In genomic region chr7:19919156-19920085, GRCh38 we compare ENCODE assay signal across 14 cellular contexts.
DNase-seq lines count a peak whose midpoint lies in the region; ATAC-seq, FAIRE-seq and TF ChIP-seq lines count a peak whose summit lies in the region.
"Had no signal": no experiment of that assay in that cellular context is flagged by ENCODE, and none has a peak within 500 bp of the region (broad histone marks: within the 10 kb centered on the region; RNA-seq: fewer than 3 reads in every experiment).

No MANE protein-coding gene starts in this region.

- no peak overlapping the region for H3K23ac ChIP-seq in neuronal stem cell (ENCODE audit: low read depth, low read length, poor library complexity)

- no peak overlapping the region for H4K91ac ChIP-seq in neuronal stem cell (ENCODE audit: low read depth, low read length, poor library complexity)

- H3K27me3 ChIP-seq in A673 (replicated peaks; ENCODE audit: insufficient read depth, low read depth, low read length, poor library complexity) = no peaks in the 10 kb centered on the region
- H3K27me3 ChIP-seq in astrocyte (ENCODE audit: insufficient read depth, low read length) = no peaks in the 10 kb centered on the region
- no peaks in the 10 kb centered on the region for H3K27me3 ChIP-seq in neuronal stem cell (ENCODE audit: control insufficient read depth in 3 of 3, insufficient read depth in 3 of 3, low read depth in 1 of 3, low read length in 3 of 3)

- no peaks in the 10 kb centered on the region for H3K79me1 ChIP-seq in neuronal stem cell (ENCODE audit: low read depth, low read length)

- peak; percentile 1 for DNase-seq in A673 (ENCODE audit: low spot score)
- peak; percentile 61 for DNase-seq in LHCN-M2 (ENCODE audit: low read depth)
- DNase-seq in astrocyte (ENCODE audit: low read depth) = peak; percentile 12
- DNase-seq in inferior parietal cortex (ENCODE audit: extremely low spot score) = peak; percentile 35
- no peak for DNase-seq in activated naive CD4-positive, alpha-beta T cell treated with anti-CD3 and anti-CD28 coated beads, Interleukin-2, amount 50 U/mL, for 72 hours (ENCODE audit: low spot score in 2 of 2)
- DNase-seq in Calu3 = no peak
- DNase-seq in neuronal stem cell (ENCODE audit: low spot score) = no peak
- DNase-seq: activated CD4-positive, alpha-beta T cell treated with anti-CD3 and anti-CD28 coated beads, Interleukin-2, amount 50 U/mL, for 48 hours; activated T-cell treated with anti-CD3 and anti-CD28 coated beads, Interleukin-2, amount 50 U/mL, for 48 hours had no signal

- no peak overlapping the region for H2BK120ac ChIP-seq in neuronal stem cell (ENCODE audit: low read depth, low read length)

- H2BK5ac ChIP-seq in neuronal stem cell (ENCODE audit: low read length) = no peak overlapping the region

- no peak overlapping the region for H3K27ac ChIP-seq in A673 (ENCODE audit: low read depth, low read length, poor library complexity, severe bottlenecking)
- H3K27ac ChIP-seq in astrocyte (ENCODE audit: low read depth, low read length) = no peak overlapping the region
- no peak overlapping the region for H3K27ac ChIP-seq in neuronal stem cell (replicated peaks; ENCODE audit: low read length)
- H3K27ac ChIP-seq: coronary artery had no signal

- H4K8ac ChIP-seq in neuronal stem cell (ENCODE audit: low read depth, low read length) = no peak overlapping the region

- WGBS in neuronal stem cell (ENCODE audit: extremely low coverage in 2 of 2, insufficient read length in 2 of 2, insufficient replicate concordance in 1 of 2), 2 donors = no CpG with 5 or more reads among the region's 9 CpGs

- no peaks in the 10 kb centered on the region for H4K20me1 ChIP-seq in astrocyte (ENCODE audit: insufficient read depth, low read length)

- H3K9ac ChIP-seq in astrocyte (ENCODE audit: low read length) (no peak overlapping the region), neuronal stem cell (ENCODE audit: low read depth, low read length, poor library complexity) (no peak overlapping the region)

- H3K27me3 Mint-ChIP-seq in astrocyte (ENCODE audit: low read depth, unreplicated experiment) = no peaks in the 10 kb centered on the region
- no peaks in the 10 kb centered on the region for H3K27me3 Mint-ChIP-seq in Calu3 (ENCODE audit: unreplicated experiment)

- H2BK12ac ChIP-seq in neuronal stem cell (ENCODE audit: low read length) = no peak overlapping the region

- no peak overlapping the region for H3K4me3 Mint-ChIP-seq in astrocyte (ENCODE audit: unreplicated experiment)
- no peak overlapping the region for H3K4me3 Mint-ChIP-seq in Calu3 (ENCODE audit: low read depth, unreplicated experiment)
- H3K4me3 Mint-ChIP-seq: neural crest cell; stimulated activated effector memory CD8-positive, alpha-beta T cell treated with anti-CD3 and anti-CD28 coated beads, Interleukin-12 subunit alpha, Interleukin-12 subunit beta, amount 100 ng/mL, for 72 hours had no signal

- H3K4me1 ChIP-seq in A673 (ENCODE audit: insufficient read depth, low read length, poor library complexity, severe bottlenecking) (no peaks in the 10 kb centered on the region), astrocyte (ENCODE audit: insufficient read depth, low read length) (no peaks in the 10 kb centered on the region), neuronal stem cell (ENCODE audit: control insufficient read depth in 2 of 2, insufficient read depth in 1 of 2, low read depth in 1 of 2, low read length in 2 of 2) (peaks cover 0 to 10% of the 10 kb centered on the region in 2 donors)

- peak; percentile 17 for FAIRE-seq in astrocyte (lab: Jason Lieb, UNC)
- FAIRE-seq: H1 had no signal

- H3K79me2 ChIP-seq in astrocyte (ENCODE audit: insufficient read depth, low read length) = no peaks in the 10 kb centered on the region

- H3K36me3 ChIP-seq in A673 (ENCODE audit: insufficient read depth, low read length, poor library complexity, severe bottlenecking) (no peaks in the 10 kb centered on the region), astrocyte (ENCODE audit: insufficient read depth, low read length) (no peaks in the 10 kb centered on the region), neuronal stem cell (replicated peaks in 1 of 2; ENCODE audit: control insufficient read depth in 2 of 2, insufficient read depth in 2 of 2, low read length in 2 of 2) (no peaks in the 10 kb centered on the region)

- POLR2A ChIA-PET in A673 (lab: Charles Lee; ENCODE audit: low non-redundant PET) = no interaction called here

- H2AFZ ChIP-seq in astrocyte (ENCODE audit: low read depth, low read length) (no peak overlapping the region), neuronal stem cell (ENCODE audit: low read length) (no peak overlapping the region)

- ATAC-seq in activated naive CD4-positive, alpha-beta T cell treated with anti-CD3 and anti-CD28 coated beads, Interleukin-2, amount 50 U/mL, for 72 hours = no peak
- ATAC-seq in HG02798 (IDR thresholded peaks at IDR 0.05; ENCODE audit: poor library complexity, unreplicated experiment) = no peak
- ATAC-seq: stimulated activated effector memory CD8-positive, alpha-beta T cell treated with anti-CD3 and anti-CD28 coated beads, Interleukin-12 subunit alpha, Interleukin-12 subunit beta, amount 100 ng/mL, for 72 hours had no signal

- no peaks in the 10 kb centered on the region for H3K36me3 Mint-ChIP-seq in astrocyte (ENCODE audit: low read depth, unreplicated experiment)
- H3K36me3 Mint-ChIP-seq in activated naive CD4-positive, alpha-beta T cell treated with anti-CD3 and anti-CD28 coated beads, Interleukin-2, amount 50 U/mL, for 72 hours = no peaks in the 10 kb centered on the region
- H3K36me3 Mint-ChIP-seq in Calu3 (ENCODE audit: insufficient read depth, unreplicated experiment) = no peaks in the 10 kb centered on the region
- H3K36me3 Mint-ChIP-seq: stimulated activated effector memory CD8-positive, alpha-beta T cell treated with anti-CD3 and anti-CD28 coated beads, Interleukin-12 subunit alpha, Interleukin-12 subunit beta, amount 100 ng/mL, for 72 hours had no signal

- H3K9me3 ChIP-seq in A673 (ENCODE audit: low read depth, low read length, poor library complexity, severe bottlenecking) (no peaks in the 10 kb centered on the region), astrocyte (ENCODE audit: insufficient read depth, low read depth, low read length) (no peaks in the 10 kb centered on the region), neuronal stem cell (replicated peaks in 1 of 2; ENCODE audit: control insufficient read depth in 2 of 2, insufficient read depth in 1 of 2, low read depth in 1 of 2, low read length in 2 of 2) (peaks cover 0 to 3% of the 10 kb centered on the region in 2 donors)

- no peaks in the 10 kb centered on the region for H3K9me3 Mint-ChIP-seq in astrocyte (ENCODE audit: unreplicated experiment)
- peaks cover 3 to 6% of the 10 kb centered on the region in 2 donors for H3K9me3 Mint-ChIP-seq in activated naive CD4-positive, alpha-beta T cell treated with anti-CD3 and anti-CD28 coated beads, Interleukin-2, amount 50 U/mL, for 72 hours
- no peaks in the 10 kb centered on the region for H3K9me3 Mint-ChIP-seq in Calu3 (ENCODE audit: low read depth, unreplicated experiment)
- H3K9me3 Mint-ChIP-seq: neural crest cell had no signal

- H2BK15ac ChIP-seq in neuronal stem cell (ENCODE audit: low read length) = no peak overlapping the region

- H3K4me3 ChIP-seq in A673 (ENCODE audit: low read depth, low read length, poor library complexity, severe bottlenecking) = no peak overlapping the region
- no peak overlapping the region for H3K4me3 ChIP-seq in astrocyte (ENCODE audit: insufficient read depth, low read depth, low read length)
- no peak overlapping the region for H3K4me3 ChIP-seq in neuronal stem cell (ENCODE audit: low read length in 2 of 2)
- H3K4me3 ChIP-seq: coronary artery had no signal

- intact Hi-C loops in A673 (cut with micrococcal nuclease; ENCODE audit: unreplicated experiment) (no loop called here), Calu3 (cut with micrococcal nuclease; ENCODE audit: unreplicated experiment) (no loop called here)

- H3K4me2 ChIP-seq in astrocyte (ENCODE audit: low read length) (peak overlapping the region; percentile 1), neuronal stem cell (ENCODE audit: insufficient read depth, low read length, poor library complexity, severe bottlenecking) (no peak overlapping the region)

- TF ChIP-seq CTCF in A673 (conservative IDR thresholded peaks at IDR 0.05; ENCODE audit: low read depth, low read length) (no peak), astrocyte (IDR thresholded peaks at IDR 0.05; ENCODE audit: insufficient read depth, low read depth, low read length) (no peak), Calu3 (IDR thresholded peaks at IDR 0.05; ENCODE audit: unreplicated experiment) (no peak)

- peaks cover 12% of the 10 kb centered on the region for H3K4me1 Mint-ChIP-seq in astrocyte (ENCODE audit: low read depth, unreplicated experiment)
- peaks cover 20% of the 10 kb centered on the region for H3K4me1 Mint-ChIP-seq in Calu3 (ENCODE audit: low read depth, unreplicated experiment)
- H3K4me1 Mint-ChIP-seq: stimulated activated effector memory CD8-positive, alpha-beta T cell treated with anti-CD3 and anti-CD28 coated beads, Interleukin-12 subunit alpha, Interleukin-12 subunit beta, amount 100 ng/mL, for 72 hours had no signal

- CTCF ChIA-PET in A673 (lab: Charles Lee) = no interaction called here
- CTCF ChIA-PET in Calu3 (lab: Charles Lee) = no interaction called here

- BruUV-seq in A673 (replicated peaks; lab: Mats Ljungman, UMichigan) (no TSS peak), Calu3 (replicated peaks; lab: Mats Ljungman, UMichigan) (no TSS peak)

- H3K4ac ChIP-seq in neuronal stem cell (ENCODE audit: low read length) = no peak overlapping the region

- no peak overlapping the region for H2AK5ac ChIP-seq in neuronal stem cell (ENCODE audit: low read depth, low read length)

- no peak overlapping the region for H3K27ac Mint-ChIP-seq in astrocyte (ENCODE audit: unreplicated experiment)
- no peak overlapping the region for H3K27ac Mint-ChIP-seq in activated naive CD4-positive, alpha-beta T cell treated with anti-CD3 and anti-CD28 coated beads, Interleukin-2, amount 50 U/mL, for 72 hours
- H3K27ac Mint-ChIP-seq in Calu3 (ENCODE audit: unreplicated experiment) = no peak overlapping the region
- H3K27ac Mint-ChIP-seq: stimulated activated effector memory CD8-positive, alpha-beta T cell treated with anti-CD3 and anti-CD28 coated beads, Interleukin-12 subunit alpha, Interleukin-12 subunit beta, amount 100 ng/mL, for 72 hours had no signal

- H3K18ac ChIP-seq in neuronal stem cell (ENCODE audit: low read length) = no peak overlapping the region

- no peak overlapping the region for H3K14ac ChIP-seq in neuronal stem cell (ENCODE audit: low read length)

Comparison
In these comparisons a context has a peak if more than half of its experiments do, and no peak if none do; other contexts are left out.
1. DNase-seq: peak in A673 (single experiment), LHCN-M2 (single experiment), astrocyte (single experiment) and inferior parietal cortex (single experiment); none in activated naive CD4-positive, alpha-beta T cell treated with anti-CD3 and anti-CD28 coated beads, Interleukin-2, amount 50 U/mL, for 72 hours (0 of 2), Calu3 (single experiment) and neuronal stem cell (single experiment).